In genomic region chr2:142307716-142308115, GRCh38 we compare ENCODE assay signal across 20 cellular contexts.
A peak's percentile ranks its signal among the peaks of the same experiment; 100 is the strongest.
DNase-seq lines count a peak whose midpoint lies in the region; ATAC-seq, FAIRE-seq and TF ChIP-seq lines count a peak whose summit lies in the region.
"Had no signal": no experiment of that assay in that cellular context is flagged by ENCODE, and none has a peak within 500 bp of the region (broad histone marks: within the 10 kb centered on the region; RNA-seq: fewer than 3 reads in every experiment).

No MANE protein-coding gene starts in this region.

- no peaks in the 10 kb centered on the region for H3K27me3 Mint-ChIP-seq in stimulated activated naive CD8-positive, alpha-beta T cell treated with anti-CD3 and anti-CD28 coated beads, Interleukin-15, amount 100 ng/mL, for 72 hours
- H3K27me3 Mint-ChIP-seq: B cell; CD4-positive, CD25-positive, alpha-beta regulatory T cell; CD8-positive, alpha-beta memory T cell had no signal

- no peak overlapping the region for H3K9ac ChIP-seq in GM12878 (ENCODE audit: control insufficient read depth, insufficient read depth, low read length)
- H3K9ac ChIP-seq: BLaER1 treated with 17β-estradiol and CSF1 and Interleukin-3, amounts not matched to agents 10 nM and 100 nM had no signal

- no peak for DNase-seq in D721Med (ENCODE audit: insufficient read length, low spot score)
- DNase-seq in GM12878 (ENCODE audit: low read depth, low spot score), result no peak
- peak; percentile 33 for DNase-seq in left kidney (ENCODE audit: low read depth, low spot score)
- DNase-seq in superior temporal gyrus (ENCODE audit: extremely low spot score), result peak; percentile 18
- DNase-seq in stimulated activated naive CD8-positive, alpha-beta T cell treated with anti-CD3 and anti-CD28 coated beads, Interleukin-15, amount 100 ng/mL, for 72 hours, result no peak
- no peak for DNase-seq in sciatic nerve (ENCODE audit: low spot score)
- DNase-seq: CD4-positive, CD25-positive, alpha-beta regulatory T cell; CD8-positive, alpha-beta memory T cell; COR-L47; DMS153; DMS79; GDM1; HCEC 1CT; IMR-90 had no signal

- H2AFZ ChIP-seq in GM12878 (ENCODE audit: control insufficient read depth, low read depth, low read length), result no peak overlapping the region
- H2AFZ ChIP-seq: GM23338 had no signal

- H3K4me3 ChIP-seq in GM12878, result no peak overlapping the region
- H3K4me3 ChIP-seq: BLaER1 treated with 17β-estradiol and CSF1 and Interleukin-3, amounts not matched to agents 10 nM and 100 nM; GM23338 had no signal

- TF ChIP-seq CTCF in D721Med (IDR thresholded peaks at IDR 0.05; ENCODE audit: insufficient read depth, missing control alignments) (no peak), GM12878 (IDR thresholded peaks at IDR 0.05 in 2 of 3, conservative IDR thresholded peaks at IDR 0.05 in 1 of 3; ENCODE audit: control insufficient read depth in 2 of 3, extremely low read depth in 1 of 3, insufficient read depth in 1 of 3, low read depth in 3 of 3, low read length in 3 of 3) (no peak)

- SMC1A ChIA-PET in GM12878 (lab: Charles Lee; ENCODE audit: uncharacterized antibody, unreplicated experiment), result no interaction called here

- H3K9me3 ChIP-seq in GM12878 (replicated peaks; ENCODE audit: control insufficient read depth, insufficient read depth, low read length), result no peaks in the 10 kb centered on the region

- no TSS peak for BruUV-seq in GM12878 (replicated peaks; lab: Mats Ljungman, UMichigan)

- TF ChIP-seq EP300 in GM12878 (IDR thresholded peaks at IDR 0.05; ENCODE audit: borderline replicate concordance in 1 of 2, control insufficient read depth in 1 of 2, low read depth in 2 of 2, low read length in 2 of 2), result no peak

- H3K4me2 ChIP-seq in GM12878 (ENCODE audit: control insufficient read depth, insufficient read depth), result no peak overlapping the region
- H3K4me2 ChIP-seq: BLaER1 treated with 17β-estradiol and CSF1 and Interleukin-3, amounts not matched to agents 10 nM and 100 nM; GM23338 had no signal

- no peak overlapping the region for H3K4me3 Mint-ChIP-seq in stimulated activated naive CD8-positive, alpha-beta T cell treated with anti-CD3 and anti-CD28 coated beads, Interleukin-15, amount 100 ng/mL, for 72 hours
- H3K4me3 Mint-ChIP-seq: B cell; CD4-positive, CD25-positive, alpha-beta regulatory T cell; CD8-positive, alpha-beta memory T cell; GM23338 had no signal

- no peak for TF ChIP-seq POLR2A in GM12878 (IDR thresholded peaks at IDR 0.05; ENCODE audit: low read depth, low read length)

- H3K4me1 Mint-ChIP-seq in stimulated activated naive CD8-positive, alpha-beta T cell treated with anti-CD3 and anti-CD28 coated beads, Interleukin-15, amount 100 ng/mL, for 72 hours, result no peaks in the 10 kb centered on the region
- H3K4me1 Mint-ChIP-seq: B cell; CD4-positive, CD25-positive, alpha-beta regulatory T cell; CD8-positive, alpha-beta memory T cell; GM23338 had no signal

- no peaks in the 10 kb centered on the region for H3K36me3 ChIP-seq in GM12878 (ENCODE audit: control insufficient read depth in 2 of 2, insufficient read depth in 2 of 2, low read length in 1 of 2)
- H3K36me3 ChIP-seq: BLaER1 treated with 17β-estradiol and CSF1 and Interleukin-3, amounts not matched to agents 10 nM and 100 nM had no signal

- TF ChIP-seq RAD21 in GM12878 (IDR thresholded peaks at IDR 0.05; ENCODE audit: insufficient read depth, low read depth, low read length), result no peak

- RAD21 ChIA-PET in GM12878 (lab: Charles Lee; ENCODE audit: unreplicated experiment), result no interaction called here

- FAIRE-seq in D721Med (lab: Jason Lieb, UNC), result peak; percentile 35
- peak; percentile 23 for FAIRE-seq in GM12878 (lab: Jason Lieb, UNC)
- FAIRE-seq: H54, HTR-8/SVneo had no signal

- in situ Hi-C loops in GM12878 (cut with MboI), result no loop called here

- intact Hi-C loops in GM12878 (cut with micrococcal nuclease; ENCODE audit: unreplicated experiment) (no loop called here), sciatic nerve (cut with DNase I) (no loop called here)

- 1% methylated on average over 4 of the region's 4 CpGs for WGBS in GM12878 (ENCODE audit: insufficient coverage, insufficient replicate concordance, low lambda C conversion rate, missing lambda C conversion rate)

- no peaks in the 10 kb centered on the region for H3K79me2 ChIP-seq in GM12878 (ENCODE audit: control insufficient read depth, insufficient read depth, low read length)

- H3K27ac ChIP-seq in GM12878 (ENCODE audit: control insufficient read depth, insufficient read depth), result no peak overlapping the region
- H3K27ac ChIP-seq: BLaER1 treated with 17β-estradiol and CSF1 and Interleukin-3, amounts not matched to agents 10 nM and 100 nM had no signal

- CTCF ChIA-PET in GM12878 (lab: Yijun Ruan, JAX), result no interaction called here

- no peak overlapping the region for H3K27ac Mint-ChIP-seq in stimulated activated naive CD8-positive, alpha-beta T cell treated with anti-CD3 and anti-CD28 coated beads, Interleukin-15, amount 100 ng/mL, for 72 hours
- H3K27ac Mint-ChIP-seq: B cell; CD4-positive, CD25-positive, alpha-beta regulatory T cell; CD8-positive, alpha-beta memory T cell; GM23338 had no signal

- POLR2A ChIA-PET in GM12878 (lab: Charles Lee), result no interaction called here

- H3K27me3 ChIP-seq in GM12878 (replicated peaks in 1 of 2; ENCODE audit: control insufficient read depth in 2 of 2, insufficient read depth in 2 of 2, low read length in 1 of 2), result no peaks in the 10 kb centered on the region
- H3K27me3 ChIP-seq: BLaER1 treated with 17β-estradiol and CSF1 and Interleukin-3, amounts not matched to agents 10 nM and 100 nM had no signal

- H3K9me3 Mint-ChIP-seq in stimulated activated naive CD8-positive, alpha-beta T cell treated with anti-CD3 and anti-CD28 coated beads, Interleukin-15, amount 100 ng/mL, for 72 hours, result peaks cover 0 to 19% of the 10 kb centered on the region in 2 donors

- no peaks in the 10 kb centered on the region for H3K4me1 ChIP-seq in GM12878 (ENCODE audit: control insufficient read depth, insufficient read depth, low read length)
- H3K4me1 ChIP-seq: BLaER1 treated with 17β-estradiol and CSF1 and Interleukin-3, amounts not matched to agents 10 nM and 100 nM had no signal

- no peak for ATAC-seq in GM12878
- ATAC-seq in HG03378 (IDR thresholded peaks at IDR 0.05; ENCODE audit: unreplicated experiment), result no peak
- ATAC-seq in stimulated activated naive CD8-positive, alpha-beta T cell treated with anti-CD3 and anti-CD28 coated beads, Interleukin-15, amount 100 ng/mL, for 72 hours, result no peak
- no peak for ATAC-seq in sciatic nerve
- ATAC-seq: GM23338 had no signal

- H4K20me1 ChIP-seq in GM12878 (ENCODE audit: control insufficient read depth, insufficient read depth), result no peaks in the 10 kb centered on the region
- H4K20me1 ChIP-seq: BLaER1 treated with 17β-estradiol and CSF1 and Interleukin-3, amounts not matched to agents 10 nM and 100 nM had no signal

TF ChIP-seq in GM12878, 131 proteins besides CTCF, POLR2A, EP300 and RAD21:
- no peak for TF ChIP-seq ETV6 (conservative IDR thresholded peaks at IDR 0.05 in 1 of 2, IDR thresholded peaks at IDR 0.05 in 1 of 2; ENCODE audit: borderline replicate concordance in 1 of 2, low read depth in 1 of 2)

Comparison
In these comparisons a context has a peak if more than half of its experiments do, and no peak if none do; other contexts are left out.
1. DNase-seq: peak in left kidney (single experiment) and superior temporal gyrus (single experiment); none in D721Med (single experiment), GM12878 (single experiment), stimulated activated naive CD8-positive, alpha-beta T cell treated with anti-CD3 and anti-CD28 coated beads, Interleukin-15, amount 100 ng/mL, for 72 hours (0 of 2) and sciatic nerve (single experiment).